8 cellular contexts compared by ENCODE assay signal in genomic region chr1:108661030-108661609, GRCh38. TPM values are rescaled to one million over a fixed set of nuclear protein-coding genes. Genes with fewer than 3 reads are reported as not detected.
DNase-seq lines count a peak whose midpoint lies in the region; ATAC-seq and TF ChIP-seq lines count a peak whose summit lies in the region.

TSS of gene HENMT1 (minus strand) at chr1:108661093. CDS start at chr1:108659884, 1,209 bp downstream.

- H3K27ac Mint-ChIP-seq in activated CD4-positive, alpha-beta T cell treated with anti-CD3 and anti-CD28 coated beads, Interleukin-2, amount 10 ng/mL, durations not matched to agents 24 days and 14 days, result peak within 1 kb of the TSS; percentile 97

- peak within 1 kb of the TSS; percentile 81 for H2AFZ ChIP-seq in MM.1S (ENCODE audit: low read length)

- peak within 1 kb of the TSS; percentile 87 for H3K4me3 Mint-ChIP-seq in activated CD4-positive, alpha-beta T cell treated with anti-CD3 and anti-CD28 coated beads, Interleukin-2, amount 10 ng/mL, durations not matched to agents 24 days and 14 days

- DNase-seq in MM.1S (peak; percentile 43), dorsolateral prefrontal cortex (peak in 9 of 10 donors; percentile 27 to 72 (median 52)), lower lobe of right lung (peak; percentile 81), UCSD-AML1 (lab: John Stamatoyannopoulos, UW; ENCODE audit: unreplicated experiment) (no peak)
- DNase-seq in activated CD4-positive, alpha-beta T cell treated with anti-CD3 and anti-CD28 coated beads, Interleukin-2, amount 10 ng/mL, durations not matched to agents 24 days and 14 days, result peak; percentile 93
- peak; percentile 25 to 61 (median 50) for DNase-seq in stimulated activated CD4-positive, alpha-beta T cell treated with anti-CD3 and anti-CD28 coated beads, TNF-alpha, amount 100 ng/mL, for 1 hour (ENCODE audit: low read depth in 3 of 3, low spot score in 1 of 3)

- H4K20me1 ChIP-seq in DOHH2 (ENCODE audit: control insufficient read depth, insufficient read depth, low read depth, low read length) (no peaks in the 10 kb centered on the region), MM.1S (ENCODE audit: insufficient read depth, low read length) (no peaks in the 10 kb centered on the region)

- peaks cover 11% of the 10 kb centered on the region for H3K79me2 ChIP-seq in DOHH2 (ENCODE audit: control insufficient read depth, low read length)
- H3K79me2 ChIP-seq in MM.1S (ENCODE audit: low read length), result no peaks in the 10 kb centered on the region

- peak within 1 kb of the TSS; percentile 70 for H3K27ac ChIP-seq in DOHH2 (ENCODE audit: low read depth, low read length)
- H3K27ac ChIP-seq in MM.1S (ENCODE audit: low read length), result peak within 1 kb of the TSS; percentile 68
- H3K27ac ChIP-seq in dorsolateral prefrontal cortex, result peak within 1 kb of the TSS; percentile 61 to 97 (median 89)
- H3K27ac ChIP-seq in lower lobe of right lung, result peak within 1 kb of the TSS; percentile 95

- H3K9me3 ChIP-seq in DOHH2 (ENCODE audit: control insufficient read depth, insufficient read depth, low read length), result no peaks in the 10 kb centered on the region
- no peaks in the 10 kb centered on the region for H3K9me3 ChIP-seq in MM.1S (replicated peaks; ENCODE audit: insufficient read depth, low read length)
- H3K9me3 ChIP-seq in lower lobe of right lung, result no peaks in the 10 kb centered on the region

- H3K4me2 ChIP-seq in DOHH2 (ENCODE audit: low read length), result peak within 1 kb of the TSS; percentile 80
- H3K4me2 ChIP-seq in MM.1S (ENCODE audit: low read depth, low read length), result peak within 1 kb of the TSS; percentile 76

- peak within 1 kb of the TSS; percentile 77 for H3K9ac ChIP-seq in MM.1S (ENCODE audit: low read length)

- intact Hi-C loops in activated CD4-positive, alpha-beta T cell treated with anti-CD3 and anti-CD28 coated beads, Interleukin-2, amount 10 ng/mL, durations not matched to agents 24 days and 14 days (cut with micrococcal nuclease), result loop anchor here (1.0 to 5.0 kb wide), 4 partner anchors 16 to 724 kb away; partner anchors contain the start of genes PRPF38B and STXBP3
- intact Hi-C loops in dorsolateral prefrontal cortex (cut with DNase I) (no loop called here), lower lobe of right lung (cut with DNase I) (no loop called here)

- no peaks in the 10 kb centered on the region for H3K27me3 Mint-ChIP-seq in activated CD4-positive, alpha-beta T cell treated with anti-CD3 and anti-CD28 coated beads, Interleukin-2, amount 10 ng/mL, durations not matched to agents 24 days and 14 days

- TF ChIP-seq CTCF in DOHH2 (IDR thresholded peaks at IDR 0.05; ENCODE audit: low read depth, low read length, poor library complexity, severe bottlenecking) (no peak), MM.1S (IDR thresholded peaks at IDR 0.05; ENCODE audit: low read length) (no peak), dorsolateral prefrontal cortex (IDR thresholded peaks at IDR 0.05 in 54 of 56, conservative IDR thresholded peaks at IDR 0.05 in 2 of 56; ENCODE audit: low read depth in 1 of 56, partially characterized antibody in 56 of 56) (peak in 4 of 56 donors; percentile 9 to 26 (median 14)), lower lobe of right lung (IDR thresholded peaks at IDR 0.05) (no peak)

- H3K4me3 ChIP-seq in DOHH2 (ENCODE audit: low read length) (peak within 1 kb of the TSS; percentile 71), MM.1S (ENCODE audit: low read length) (peak within 1 kb of the TSS; percentile 67), dorsolateral prefrontal cortex (peak within 1 kb of the TSS; percentile 45 to 85 (median 71)), lower lobe of right lung (peak within 1 kb of the TSS; percentile 59)

- peaks cover 29% of the 10 kb centered on the region for H3K4me1 ChIP-seq in DOHH2 (ENCODE audit: control insufficient read depth, low read length)
- H3K4me1 ChIP-seq in MM.1S (ENCODE audit: low read length), result no peaks in the 10 kb centered on the region
- no peaks in the 10 kb centered on the region for H3K4me1 ChIP-seq in lower lobe of right lung

- H3K27me3 ChIP-seq in DOHH2 (ENCODE audit: control insufficient read depth, low read length), result no peaks in the 10 kb centered on the region
- H3K27me3 ChIP-seq in MM.1S (replicated peaks; ENCODE audit: insufficient read depth, low read length), result no peaks in the 10 kb centered on the region
- no peaks in the 10 kb centered on the region for H3K27me3 ChIP-seq in dorsolateral prefrontal cortex
- no peaks in the 10 kb centered on the region for H3K27me3 ChIP-seq in lower lobe of right lung (ENCODE audit: low read depth)

- H3K9me2 ChIP-seq in DOHH2 (replicated peaks; ENCODE audit: control insufficient read depth, low read length) (no peaks in the 10 kb centered on the region), MM.1S (replicated peaks; ENCODE audit: insufficient read depth, low read length) (no peaks in the 10 kb centered on the region)

- ATAC-seq in GM21723 (IDR thresholded peaks at IDR 0.05; ENCODE audit: unreplicated experiment) (peak; percentile 79), lower lobe of right lung (peak; percentile 94 to 95)

- H3K36me3 ChIP-seq in DOHH2 (ENCODE audit: control insufficient read depth, low read length) (no peaks in the 10 kb centered on the region), MM.1S (replicated peaks; ENCODE audit: insufficient read depth, low read length) (no peaks in the 10 kb centered on the region), lower lobe of right lung (no peaks in the 10 kb centered on the region)

- H3K9me3 Mint-ChIP-seq in activated CD4-positive, alpha-beta T cell treated with anti-CD3 and anti-CD28 coated beads, Interleukin-2, amount 10 ng/mL, durations not matched to agents 24 days and 14 days, result no peaks in the 10 kb centered on the region

- H3K36me3 Mint-ChIP-seq in activated CD4-positive, alpha-beta T cell treated with anti-CD3 and anti-CD28 coated beads, Interleukin-2, amount 10 ng/mL, durations not matched to agents 24 days and 14 days (ENCODE audit: low read depth), result peaks cover 11% of the 10 kb centered on the region

- H3F3A ChIP-seq in DOHH2 (ENCODE audit: control insufficient read depth, insufficient read depth) (peaks cover 8% of the 10 kb centered on the region; the same call in 1 of the 2 replicates), MM.1S (ENCODE audit: insufficient read depth, low read length) (no peaks in the 10 kb centered on the region)

- peaks cover 34% of the 10 kb centered on the region for H3K4me1 Mint-ChIP-seq in activated CD4-positive, alpha-beta T cell treated with anti-CD3 and anti-CD28 coated beads, Interleukin-2, amount 10 ng/mL, durations not matched to agents 24 days and 14 days

RNA-seq across cellular contexts. Expression of gene HENMT1, which starts in this region (rescaled TPM):
- 17.5 and 17.7 TPM in 2 replicates for total RNA-seq in activated CD4-positive, alpha-beta T cell treated with anti-CD3 and anti-CD28 coated beads, Interleukin-2, amount 10 ng/mL, durations not matched to agents 24 days and 14 days
- total RNA-seq in dorsolateral prefrontal cortex, result 10 to 100 TPM in 104 of 120 experiments, 1 to 10 TPM in 16; 6.1 to 22.0 (median 14.4) TPM
- total RNA-seq in lower lobe of right lung, result 6.5 TPM
